ENCODE assay signal across 35 cellular contexts in the genomic region with DNA sequence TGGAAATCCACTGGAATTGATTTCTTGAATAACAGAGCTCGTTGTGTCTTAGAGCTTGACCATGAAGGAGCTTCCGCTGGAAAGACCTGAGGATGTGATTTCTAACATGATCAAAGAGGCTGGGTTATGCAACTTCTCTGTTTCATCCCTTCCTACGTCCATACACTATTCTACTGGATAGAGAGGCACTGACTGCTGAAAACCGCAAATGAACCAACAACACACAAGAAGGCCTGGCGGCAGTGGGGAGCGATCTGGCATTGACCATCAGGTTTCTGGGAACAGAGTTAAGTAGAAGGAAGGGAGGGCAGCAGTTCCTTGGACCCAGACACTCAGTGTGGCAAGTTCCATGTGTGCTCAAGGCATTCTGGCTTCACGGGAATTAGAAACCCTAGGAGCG. TPM values are rescaled to one million over a fixed set of nuclear protein-coding genes. Genes with fewer than 3 reads are reported as not detected.
"Had no signal": no experiment of that assay in that cellular context is flagged by ENCODE, and none has a peak within 500 bp of the region (broad histone marks: within the 10 kb centered on the region; RNA-seq: fewer than 3 reads in every experiment).

No MANE protein-coding gene starts in this region.

- H3K4me1 ChIP-seq: adrenal gland had no signal

- H3K27me3 ChIP-seq: adrenal gland had no signal

- H3K4me3 Mint-ChIP-seq: activated CD4-positive, alpha-beta T cell treated with anti-CD3 and anti-CD28 coated beads, Interleukin-2, amount 10 ng/mL, durations not matched to agents 24 days and 14 days; activated CD8-positive, alpha-beta T cell treated with anti-CD3 and anti-CD28 coated beads for 36 hours; activated naive CD8-positive, alpha-beta T cell treated with anti-CD3 and anti-CD28 coated beads, Interleukin-2, amount 10 ng/mL, durations not matched to agents 7 days and 5 days; activated T-cell treated with anti-CD3 and anti-CD28 coated beads, Interleukin-2, amount 50 U/mL, for 72 hours; activated T-helper 17 cell treated with anti-CD3 and anti-CD28 coated beads, Interleukin-2, amount 50 U/mL, for 72 hours; brain had no signal

- H3K4me3 ChIP-seq: adrenal gland, PC-9 had no signal

- ATAC-seq: activated CD8-positive, alpha-beta T cell treated with anti-CD3 and anti-CD28 coated beads for 36 hours; activated T-cell treated with anti-CD3 and anti-CD28 coated beads, Interleukin-2, amount 50 U/mL, for 72 hours; activated T-helper 17 cell treated with anti-CD3 and anti-CD28 coated beads, Interleukin-2, amount 50 U/mL, for 72 hours had no signal

- H3K4me1 Mint-ChIP-seq: activated CD4-positive, alpha-beta T cell treated with anti-CD3 and anti-CD28 coated beads, Interleukin-2, amount 10 ng/mL, durations not matched to agents 24 days and 14 days had no signal

- DNase-seq: activated CD4-positive, alpha-beta T cell treated with anti-CD3 and anti-CD28 coated beads, Interleukin-2, amount 10 ng/mL, durations not matched to agents 24 days and 14 days; activated CD4-positive, alpha-beta T cell treated with anti-CD3 and anti-CD28 coated beads, Interleukin-2, amount 50 U/mL, for 4 hours; activated CD8-positive, alpha-beta T cell treated with anti-CD3 and anti-CD28 coated beads for 36 hours; activated effector memory CD4-positive, alpha-beta T cell treated with anti-CD3 and anti-CD28 coated beads, Interleukin-2, amount 50 U/mL, for 16 hours; activated naive CD4-positive, alpha-beta T cell; activated naive CD4-positive, alpha-beta T cell treated with anti-CD3 and anti-CD28 coated beads, Interleukin-2, amount 50 U/mL, for 16 hours; activated naive CD8-positive, alpha-beta T cell treated with anti-CD3 and anti-CD28 coated beads, Interleukin-2, amount 10 ng/mL, durations not matched to agents 7 days and 5 days; activated T-cell treated with anti-CD3 and anti-CD28 coated beads, Interleukin-2, amount 50 U/mL, for 1 hour; activated T-cell treated with anti-CD3 and anti-CD28 coated beads, Interleukin-2, amount 50 U/mL, for 72 hours; adrenal gland; anterior cingulate cortex; MM.1S; NCI-H1092 treated with DMSO at 0.1 percent for 48 hours; NCI-H1417; NCI-H146; NCI-H187; NCI-H2029 treated with DMSO at 0.1 percent for 48 hours; NCI-H2107; NCI-H2171; NCI-H510A; NCI-H526; NCI-H748 treated with DMSO at 0.1 percent for 48 hours; NK-92 treated with Interleukin-12 subunit alpha and Interleukin-12 subunit beta, amount 100 ng/mL, for 24 hours; PC-9; Right ventricle myocardium superior; T1000; WERI-Rb-1 had no signal

- H2AFZ ChIP-seq: PC-9 had no signal

- H3K27ac Mint-ChIP-seq: activated CD4-positive, alpha-beta T cell treated with anti-CD3 and anti-CD28 coated beads, Interleukin-2, amount 10 ng/mL, durations not matched to agents 24 days and 14 days; activated CD8-positive, alpha-beta T cell treated with anti-CD3 and anti-CD28 coated beads for 36 hours; activated naive CD8-positive, alpha-beta T cell treated with anti-CD3 and anti-CD28 coated beads, Interleukin-2, amount 10 ng/mL, durations not matched to agents 7 days and 5 days; activated T-cell treated with anti-CD3 and anti-CD28 coated beads, Interleukin-2, amount 50 U/mL, for 72 hours; activated T-helper 17 cell treated with anti-CD3 and anti-CD28 coated beads, Interleukin-2, amount 50 U/mL, for 72 hours had no signal

- H3K9me3 ChIP-seq: adrenal gland had no signal

- H3K27ac ChIP-seq: adrenal gland, KMS-11, PC-9, WERI-Rb-1 had no signal

- H3K27me3 Mint-ChIP-seq: activated CD4-positive, alpha-beta T cell treated with anti-CD3 and anti-CD28 coated beads, Interleukin-2, amount 10 ng/mL, durations not matched to agents 24 days and 14 days; activated CD8-positive, alpha-beta T cell treated with anti-CD3 and anti-CD28 coated beads for 36 hours; activated naive CD8-positive, alpha-beta T cell treated with anti-CD3 and anti-CD28 coated beads, Interleukin-2, amount 10 ng/mL, durations not matched to agents 7 days and 5 days; activated T-helper 17 cell treated with anti-CD3 and anti-CD28 coated beads, Interleukin-2, amount 50 U/mL, for 72 hours; brain had no signal

- H3K9me3 Mint-ChIP-seq: activated CD4-positive, alpha-beta T cell treated with anti-CD3 and anti-CD28 coated beads, Interleukin-2, amount 10 ng/mL, durations not matched to agents 24 days and 14 days; activated CD8-positive, alpha-beta T cell treated with anti-CD3 and anti-CD28 coated beads for 36 hours; activated naive CD8-positive, alpha-beta T cell treated with anti-CD3 and anti-CD28 coated beads, Interleukin-2, amount 10 ng/mL, durations not matched to agents 7 days and 5 days; activated T-cell treated with anti-CD3 and anti-CD28 coated beads, Interleukin-2, amount 50 U/mL, for 72 hours; activated T-helper 17 cell treated with anti-CD3 and anti-CD28 coated beads, Interleukin-2, amount 50 U/mL, for 72 hours had no signal

- FAIRE-seq: RCC 7860 had no signal

- H3K4me2 ChIP-seq: KMS-11, PC-9 had no signal

- H3K9ac ChIP-seq: KMS-11 had no signal

RNA-seq across cellular contexts. Expression of gene LRRN4, which starts 13.3 kb away (rescaled TPM):
- total RNA-seq: activated CD4-positive, alpha-beta T cell treated with anti-CD3 and anti-CD28 coated beads, Interleukin-2, amount 10 ng/mL, durations not matched to agents 24 days and 14 days; activated CD8-positive, alpha-beta memory T cell treated with anti-CD3 and anti-CD28 coated beads for 36 hours; activated CD8-positive, alpha-beta T cell treated with anti-CD3 and anti-CD28 coated beads for 36 hours; activated naive CD8-positive, alpha-beta T cell treated with anti-CD3 and anti-CD28 coated beads, Interleukin-2, amount 10 ng/mL, durations not matched to agents 7 days and 5 days; activated T-cell treated with anti-CD3 and anti-CD28 coated beads, Interleukin-2, amount 50 U/mL, for 72 hours; activated T-helper 17 cell treated with anti-CD3 and anti-CD28 coated beads, Interleukin-2, amount 50 U/mL, for 72 hours; LHCN-M2; Right ventricle myocardium superior; T-helper 1 cell treated with Interleukin-12 subunit alpha and Interleukin-12 subunit beta and Interleukin-4 antibody, amounts not matched to agents 30 ng/mL and 1 ng/mL, for 36 hours; T-helper 2 cell treated with Interferon-gamma antibody and Interleukin-4, amounts not matched to agents 100 ng/mL and 5 ng/mL, for 36 hours had no signal
